8 cellular contexts compared by ENCODE assay signal in genomic region chr5:131169810-131170539, GRCh38. TPM values are rescaled to one million over a fixed set of nuclear protein-coding genes. Genes with fewer than 3 reads are reported as not detected.
DNase-seq lines count a peak whose midpoint lies in the region; ATAC-seq and TF ChIP-seq lines count a peak whose summit lies in the region.

No MANE protein-coding gene starts in this region.

- H3K9me3 Mint-ChIP-seq in brain = no peaks in the 10 kb centered on the region

- no peak overlapping the region for H2BK120ac ChIP-seq in mesendoderm (ENCODE audit: low read depth, low read length)

- H3K9ac ChIP-seq in mesendoderm (ENCODE audit: low read length) = peak overlapping the region; percentile 91

- H3K4me1 Mint-ChIP-seq in brain = peaks cover 41% of the 10 kb centered on the region

- H4K5ac ChIP-seq in mesendoderm (ENCODE audit: low read length) = peak overlapping the region; percentile 97

- no peak overlapping the region for H2BK5ac ChIP-seq in mesendoderm (ENCODE audit: low read length)

- H3K79me1 ChIP-seq in mesendoderm (ENCODE audit: low read length) = no peaks in the 10 kb centered on the region

- H3K27ac ChIP-seq in right atrium auricular region = peak overlapping the region; percentile 80 to 83
- H3K27ac ChIP-seq in mesendoderm (ENCODE audit: low read depth, low read length) = no peak overlapping the region
- no peak overlapping the region for H3K27ac ChIP-seq in aorta (ENCODE audit: low read depth in 1 of 2, low read length in 2 of 2)

- TF ChIP-seq CTCF in right atrium auricular region (IDR thresholded peaks at IDR 0.05) (no peak), brain (conservative IDR thresholded peaks at IDR 0.05) (no peak)

- H3K4me2 ChIP-seq in mesendoderm (ENCODE audit: low read length) = peak overlapping the region; percentile 93

- peak overlapping the region; percentile 91 to 98 (median 96) for H3K27ac Mint-ChIP-seq in brain

- H3K36me3 ChIP-seq in right atrium auricular region (no peaks in the 10 kb centered on the region), mesendoderm (ENCODE audit: control insufficient read depth, insufficient read depth, low read length) (no peaks in the 10 kb centered on the region), aorta (ENCODE audit: control insufficient read depth in 1 of 2, insufficient read depth in 2 of 2, low read length in 1 of 2) (no peaks in the 10 kb centered on the region)

- H3K27me3 Mint-ChIP-seq in brain = peaks cover 18% of the 10 kb centered on the region

- H3K4me1 ChIP-seq in right atrium auricular region (peaks cover 0 to 25% of the 10 kb centered on the region in 2 donors), mesendoderm (ENCODE audit: control insufficient read depth, low read depth, low read length) (peaks cover 5% of the 10 kb centered on the region), aorta (ENCODE audit: control insufficient read depth in 1 of 2, insufficient read depth in 2 of 2, low read length in 2 of 2) (peaks cover 2 to 5% of the 10 kb centered on the region in 2 donors)

- peaks cover 7% of the 10 kb centered on the region for H3K36me3 Mint-ChIP-seq in brain

- H3K4me3 Mint-ChIP-seq in brain = peak overlapping the region; percentile 95 to 98 (median 96)

- H3K4me3 ChIP-seq in right atrium auricular region (peak overlapping the region; percentile 61 to 68), mesendoderm (ENCODE audit: low read length) (peak overlapping the region; percentile 86), aorta (ENCODE audit: low read length in 2 of 2) (peak overlapping the region; percentile 70 to 87)

- H3K79me2 ChIP-seq in mesendoderm (ENCODE audit: control insufficient read depth, insufficient read depth, low read length) = no peaks in the 10 kb centered on the region

- H3K9me3 ChIP-seq in right atrium auricular region (no peaks in the 10 kb centered on the region), aorta (ENCODE audit: control insufficient read depth, low read length) (no peaks in the 10 kb centered on the region)

- 100% methylated on average over 2 of the region's 16 CpGs for whole genome bisulfite sequencing in mesendoderm (ENCODE audit: extremely low coverage, insufficient coverage, low lambda C conversion rate)
- WGBS in aorta, 2 donors = 37 to 38% methylated on average over 16 of the region's 16 CpGs

- DNase-seq in right atrium auricular region (ENCODE audit: low spot score) (no peak), cardiac septum (ENCODE audit: low spot score) (no peak), mesendoderm (no peak), aorta (no peak), SHP77 treated with DMSO at 0.1 percent for 48 hours (lab: John Stamatoyannopoulos, UW) (no peak), NCI-H2107 treated with DMSO at 0.1 percent for 48 hours (lab: John Stamatoyannopoulos, UW; ENCODE audit: unreplicated experiment) (no peak)
- no peak for DNase-seq in stimulated activated CD4-positive, alpha-beta T cell treated with anti-CD3 and anti-CD28 coated beads, Interleukin-4, amount 100 ng/mL, for 1 hour

- H3K56ac ChIP-seq in mesendoderm (ENCODE audit: low read length) = peak overlapping the region; percentile 90

- peak overlapping the region; percentile 24 for H3K23ac ChIP-seq in mesendoderm (ENCODE audit: low read length)

- no peak overlapping the region for H3K18ac ChIP-seq in mesendoderm (ENCODE audit: low read length)

- H2BK15ac ChIP-seq in mesendoderm (replicated peaks; ENCODE audit: low read depth) = no peak overlapping the region

- H3K27me3 ChIP-seq in right atrium auricular region (no peaks in the 10 kb centered on the region), mesendoderm (ENCODE audit: insufficient read depth, low read length, poor library complexity) (no peaks in the 10 kb centered on the region), aorta (ENCODE audit: control insufficient read depth in 1 of 2, insufficient read depth in 2 of 2, low read length in 1 of 2) (no peaks in the 10 kb centered on the region)

- intact Hi-C loops in cardiac septum (cut with DNase I) (loop anchor here (10.0 kb wide), 2 partner anchors 215 to 1265 kb away; partner anchors contain the start of gene CHSY3), aorta (cut with DNase I) (loop anchor here (2.0 to 10.0 kb wide), 5 partner anchors 92 to 1268 kb away; partner anchors contain the start of genes CDC42SE2 (in 2 of the 2) and CHSY3 (in 1 of the 2))

- no peak overlapping the region for H4K8ac ChIP-seq in mesendoderm (ENCODE audit: low read depth, low read length)

- no peak overlapping the region for H3K4ac ChIP-seq in mesendoderm (ENCODE audit: low read depth, low read length)

- no peak for ATAC-seq in aorta (ENCODE audit: low FRiP score)

- H2AK5ac ChIP-seq in mesendoderm (ENCODE audit: low read length) = peak overlapping the region; percentile 65

RNA-seq across cellular contexts. Expression of gene LYRM7, which starts 0.8 kb away (rescaled TPM):
- total RNA-seq in right atrium auricular region (10 to 100 TPM in 1 of 2 donors, 1 to 10 TPM in 1; 7.5 to 30.7 TPM), cardiac septum (14.5 TPM), aorta (10 to 100 TPM in 1 of 2 donors, 1 to 10 TPM in 1; 7.1 to 12.0 TPM)
- polyA plus RNA-seq in brain (ENCODE audit: insufficient read depth, low read depth, low replicate concordance) (3.2 TPM), aorta (1 to 10 TPM; 4.5 to 5.1 TPM)
- polyA plus RNA-seq in mesendoderm (2013, experiment 1 of 2) = 4.8 TPM
- 5.1 TPM for polyA plus RNA-seq in mesendoderm (2013, experiment 2 of 2)

RNA-seq across cellular contexts. Expression of gene HINT1, which starts 4.9 kb away (rescaled TPM):
- total RNA-seq in right atrium auricular region (100 to 1,000 TPM; 116 to 164 TPM), cardiac septum (102 TPM), aorta (100 to 1,000 TPM; 107 to 133 TPM)
- polyA plus RNA-seq in brain (ENCODE audit: insufficient read depth, low read depth, low replicate concordance) (263 TPM), aorta (100 to 1,000 TPM; 217 to 436 TPM)
- 292 TPM for polyA plus RNA-seq in mesendoderm (2013, experiment 1 of 2)
- 284 TPM for polyA plus RNA-seq in mesendoderm (2013, experiment 2 of 2)

Comparison
In these comparisons a context has a peak if more than half of its experiments do, and no peak if none do; other contexts are left out.
1. H3K27ac ChIP-seq: peak in right atrium auricular region (2 of 2); none in mesendoderm (single experiment) and aorta (0 of 2).
2. Peak in every context shown above with its lines, with median percentiles within 50 percentile points of each other: H3K4me3 ChIP-seq.